Comparison of ENCODE assay signal across 8 cellular contexts in genomic region chr11:115919341-115920086, GRCh38.
DNase-seq lines count a peak whose midpoint lies in the region; ATAC-seq and TF ChIP-seq lines count a peak whose summit lies in the region.

No MANE protein-coding gene starts in this region.

- no peak overlapping the region for H3K9ac ChIP-seq in Karpas-422 (ENCODE audit: low read length)

- intact Hi-C loops in activated naive CD4-positive, alpha-beta T cell treated with anti-CD3 and anti-CD28 coated beads for 36 hours (cut with micrococcal nuclease) = no loop called here
- intact Hi-C loops in Calu3 (cut with micrococcal nuclease; ENCODE audit: unreplicated experiment) = no loop called here

- no peak overlapping the region for H3K27ac ChIP-seq in Karpas-422 (ENCODE audit: low read length)

- no peak overlapping the region for H3K4me3 ChIP-seq in Karpas-422 (ENCODE audit: low read length)

- CTCF ChIA-PET in activated naive CD4-positive, alpha-beta T cell treated with anti-CD3 and anti-CD28 coated beads for 36 hours (lab: Charles Lee) = no interaction called here
- CTCF ChIA-PET in activated naive CD4-positive, alpha-beta T cell treated with anti-CD3 and anti-CD28 coated beads, Interleukin-2, amount 10 ng/mL, durations not matched to agents 7 days and 5 days (lab: Charles Lee) = no interaction called here
- CTCF ChIA-PET in Calu3 (lab: Charles Lee) = no interaction called here

- BruUV-seq in Calu3 (replicated peaks; lab: Mats Ljungman, UMichigan) = no TSS peak

- H3K36me3 ChIP-seq in Karpas-422 (ENCODE audit: insufficient read depth, low read length) = no peaks in the 10 kb centered on the region

- H3K36me3 Mint-ChIP-seq in activated naive CD4-positive, alpha-beta T cell treated with anti-CD3 and anti-CD28 coated beads for 36 hours (ENCODE audit: low read depth) = no peaks in the 10 kb centered on the region
- H3K36me3 Mint-ChIP-seq in activated naive CD4-positive, alpha-beta T cell treated with anti-CD3 and anti-CD28 coated beads, Interleukin-2, amount 10 ng/mL, durations not matched to agents 7 days and 5 days = no peaks in the 10 kb centered on the region
- no peaks in the 10 kb centered on the region for H3K36me3 Mint-ChIP-seq in stimulated activated naive B cell treated with anti-CD40 and anti-IgM and Interleukin-4, amounts not matched to agents 10 μg/mL and 1 μg/mL and 100 μg/mL, for 72 hours
- H3K36me3 Mint-ChIP-seq in Calu3 (ENCODE audit: insufficient read depth, unreplicated experiment) = peaks cover 5% of the 10 kb centered on the region

- H3K27me3 ChIP-seq in Karpas-422 (ENCODE audit: low read length) = no peaks in the 10 kb centered on the region

- no peak overlapping the region for H2AFZ ChIP-seq in Karpas-422 (ENCODE audit: low read length)

- no peaks in the 10 kb centered on the region for H3K9me2 ChIP-seq in Karpas-422 (replicated peaks; ENCODE audit: insufficient read depth, low read length)

- no peaks in the 10 kb centered on the region for H3K9me3 Mint-ChIP-seq in activated naive CD4-positive, alpha-beta T cell treated with anti-CD3 and anti-CD28 coated beads for 36 hours
- H3K9me3 Mint-ChIP-seq in activated naive CD4-positive, alpha-beta T cell treated with anti-CD3 and anti-CD28 coated beads, Interleukin-2, amount 10 ng/mL, durations not matched to agents 7 days and 5 days = peaks cover 3% of the 10 kb centered on the region
- H3K9me3 Mint-ChIP-seq in stimulated activated naive B cell treated with anti-CD40 and anti-IgM and Interleukin-4, amounts not matched to agents 10 μg/mL and 1 μg/mL and 100 μg/mL, for 72 hours = peaks cover 5 to 16% of the 10 kb centered on the region in 2 donors
- H3K9me3 Mint-ChIP-seq in Calu3 (ENCODE audit: low read depth, unreplicated experiment) = peaks cover 9% of the 10 kb centered on the region

- H3K4me3 Mint-ChIP-seq in activated naive CD4-positive, alpha-beta T cell treated with anti-CD3 and anti-CD28 coated beads for 36 hours = no peak overlapping the region
- H3K4me3 Mint-ChIP-seq in activated naive CD4-positive, alpha-beta T cell treated with anti-CD3 and anti-CD28 coated beads, Interleukin-2, amount 10 ng/mL, durations not matched to agents 7 days and 5 days = no peak overlapping the region
- H3K4me3 Mint-ChIP-seq in stimulated activated naive B cell treated with anti-CD40 and anti-IgM and Interleukin-4, amounts not matched to agents 10 μg/mL and 1 μg/mL and 100 μg/mL, for 72 hours = peak overlapping the region; percentile 36 to 47
- no peak overlapping the region for H3K4me3 Mint-ChIP-seq in Calu3 (ENCODE audit: low read depth, unreplicated experiment)

- H3K9me3 ChIP-seq in Karpas-422 (ENCODE audit: low read length) = no peaks in the 10 kb centered on the region

- H3K79me2 ChIP-seq in Karpas-422 (ENCODE audit: low read length) = no peaks in the 10 kb centered on the region

- H3K4me1 ChIP-seq in Karpas-422 (ENCODE audit: low read length) = peaks cover 17% of the 10 kb centered on the region

- no peak for TF ChIP-seq CTCF in Calu3 (IDR thresholded peaks at IDR 0.05; ENCODE audit: unreplicated experiment)

- peak; percentile 12 for DNase-seq in activated naive CD4-positive, alpha-beta T cell treated with anti-CD3 and anti-CD28 coated beads for 36 hours
- no peak for DNase-seq in activated naive CD4-positive, alpha-beta T cell treated with anti-CD3 and anti-CD28 coated beads, Interleukin-2, amount 10 ng/mL, durations not matched to agents 7 days and 5 days
- DNase-seq in SW480 (ENCODE audit: low spot score) = peak; percentile 73
- peak; percentile 17 for DNase-seq in stimulated activated naive B cell treated with anti-CD40 and anti-IgM and Interleukin-4, amounts not matched to agents 10 μg/mL and 1 μg/mL and 100 μg/mL, for 72 hours
- DNase-seq in Calu3 = no peak
- no peak for DNase-seq in Karpas-422
- no peak for DNase-seq in DMS 273 (lab: John Stamatoyannopoulos, UW; ENCODE audit: unreplicated experiment)

- peaks cover 9% of the 10 kb centered on the region for H3K27me3 Mint-ChIP-seq in activated naive CD4-positive, alpha-beta T cell treated with anti-CD3 and anti-CD28 coated beads for 36 hours (ENCODE audit: low read depth)
- H3K27me3 Mint-ChIP-seq in activated naive CD4-positive, alpha-beta T cell treated with anti-CD3 and anti-CD28 coated beads, Interleukin-2, amount 10 ng/mL, durations not matched to agents 7 days and 5 days = no peaks in the 10 kb centered on the region
- H3K27me3 Mint-ChIP-seq in stimulated activated naive B cell treated with anti-CD40 and anti-IgM and Interleukin-4, amounts not matched to agents 10 μg/mL and 1 μg/mL and 100 μg/mL, for 72 hours = peaks cover 0 to 4% of the 10 kb centered on the region in 2 donors
- H3K27me3 Mint-ChIP-seq in Calu3 (ENCODE audit: unreplicated experiment) = no peaks in the 10 kb centered on the region

- H3K4me1 Mint-ChIP-seq in activated naive CD4-positive, alpha-beta T cell treated with anti-CD3 and anti-CD28 coated beads for 36 hours (ENCODE audit: low read depth) = peaks cover 8% of the 10 kb centered on the region
- no peaks in the 10 kb centered on the region for H3K4me1 Mint-ChIP-seq in activated naive CD4-positive, alpha-beta T cell treated with anti-CD3 and anti-CD28 coated beads, Interleukin-2, amount 10 ng/mL, durations not matched to agents 7 days and 5 days
- peaks cover 19 to 31% of the 10 kb centered on the region in 2 donors for H3K4me1 Mint-ChIP-seq in stimulated activated naive B cell treated with anti-CD40 and anti-IgM and Interleukin-4, amounts not matched to agents 10 μg/mL and 1 μg/mL and 100 μg/mL, for 72 hours
- no peaks in the 10 kb centered on the region for H3K4me1 Mint-ChIP-seq in Calu3 (ENCODE audit: low read depth, unreplicated experiment)

- H3K27ac Mint-ChIP-seq in activated naive CD4-positive, alpha-beta T cell treated with anti-CD3 and anti-CD28 coated beads for 36 hours = peak overlapping the region; percentile 25
- H3K27ac Mint-ChIP-seq in activated naive CD4-positive, alpha-beta T cell treated with anti-CD3 and anti-CD28 coated beads, Interleukin-2, amount 10 ng/mL, durations not matched to agents 7 days and 5 days = no peak overlapping the region
- peak overlapping the region; percentile 94 for H3K27ac Mint-ChIP-seq in stimulated activated naive B cell treated with anti-CD40 and anti-IgM and Interleukin-4, amounts not matched to agents 10 μg/mL and 1 μg/mL and 100 μg/mL, for 72 hours
- H3K27ac Mint-ChIP-seq in Calu3 (ENCODE audit: unreplicated experiment) = no peak overlapping the region

- ATAC-seq in HG02938 (IDR thresholded peaks at IDR 0.05; ENCODE audit: unreplicated experiment) = peak; percentile 56
- ATAC-seq in stimulated activated naive B cell treated with anti-CD40 and anti-IgM and Interleukin-4, amounts not matched to agents 10 μg/mL and 1 μg/mL and 100 μg/mL, for 72 hours (replicated peaks) = peak; percentile 70 to 80

- H3K4me2 ChIP-seq in Karpas-422 (ENCODE audit: low read depth, low read length, poor library complexity, severe bottlenecking) = no peak overlapping the region

- no peaks in the 10 kb centered on the region for H4K20me1 ChIP-seq in Karpas-422 (ENCODE audit: insufficient read depth, low read depth, low read length)

Comparison
In these comparisons a context has a peak if more than half of its experiments do, and no peak if none do; other contexts are left out.
1. DNase-seq: peak in activated naive CD4-positive, alpha-beta T cell treated with anti-CD3 and anti-CD28 coated beads for 36 hours (single experiment), SW480 (single experiment) and stimulated activated naive B cell treated with anti-CD40 and anti-IgM and Interleukin-4, amounts not matched to agents 10 μg/mL and 1 μg/mL and 100 μg/mL, for 72 hours (single experiment); none in activated naive CD4-positive, alpha-beta T cell treated with anti-CD3 and anti-CD28 coated beads, Interleukin-2, amount 10 ng/mL, durations not matched to agents 7 days and 5 days (single experiment), Calu3 (single experiment), Karpas-422 (single experiment) and DMS 273 (single experiment).
2. H3K27ac Mint-ChIP-seq: peak in activated naive CD4-positive, alpha-beta T cell treated with anti-CD3 and anti-CD28 coated beads for 36 hours (single experiment) and stimulated activated naive B cell treated with anti-CD40 and anti-IgM and Interleukin-4, amounts not matched to agents 10 μg/mL and 1 μg/mL and 100 μg/mL, for 72 hours (single experiment); none in activated naive CD4-positive, alpha-beta T cell treated with anti-CD3 and anti-CD28 coated beads, Interleukin-2, amount 10 ng/mL, durations not matched to agents 7 days and 5 days (single experiment) and Calu3 (single experiment).
3. H3K4me3 Mint-ChIP-seq: peak in stimulated activated naive B cell treated with anti-CD40 and anti-IgM and Interleukin-4, amounts not matched to agents 10 μg/mL and 1 μg/mL and 100 μg/mL, for 72 hours (2 of 2); none in activated naive CD4-positive, alpha-beta T cell treated with anti-CD3 and anti-CD28 coated beads for 36 hours (single experiment), activated naive CD4-positive, alpha-beta T cell treated with anti-CD3 and anti-CD28 coated beads, Interleukin-2, amount 10 ng/mL, durations not matched to agents 7 days and 5 days (single experiment) and Calu3 (single experiment).